26 cellular contexts compared by ENCODE assay signal in the genomic region with DNA sequence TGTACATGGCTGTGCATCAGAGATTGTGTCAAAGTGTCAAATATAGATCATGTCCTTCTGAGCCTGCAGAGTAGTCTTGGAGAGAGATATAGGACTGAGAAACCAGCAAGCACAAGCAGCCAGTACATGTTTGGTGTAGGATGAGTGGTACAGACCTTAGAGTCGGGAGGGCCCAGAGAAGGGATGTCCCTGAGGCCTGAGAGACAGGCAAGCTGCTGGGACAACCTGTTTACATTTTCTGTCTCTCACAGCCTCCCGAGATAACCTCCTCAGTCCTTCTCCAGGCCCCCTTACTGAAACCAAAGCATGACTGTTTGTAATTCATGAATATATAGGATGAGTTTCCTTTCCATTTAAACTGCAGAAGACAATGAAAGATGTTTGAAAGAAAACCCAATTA.
DNase-seq lines count a peak whose midpoint lies in the region; ATAC-seq and TF ChIP-seq lines count a peak whose summit lies in the region.
"Had no signal": no experiment of that assay in that cellular context is flagged by ENCODE, and none has a peak within 500 bp of the region (broad histone marks: within the 10 kb centered on the region; RNA-seq: fewer than 3 reads in every experiment).

No MANE protein-coding gene starts in this region.

- H3K56ac ChIP-seq in IMR-90 (ENCODE audit: extremely low read depth, insufficient read depth, low read length) = no peak overlapping the region
- no peak overlapping the region for H3K56ac ChIP-seq in mesendoderm (ENCODE audit: low read length)

- H2BK20ac ChIP-seq in IMR-90 (ENCODE audit: low read depth, low read length) = no peak overlapping the region

- intact Hi-C loops in activated CD4-positive, alpha-beta T cell treated with anti-CD3 and anti-CD28 coated beads, Interleukin-2, amount 10 ng/mL, durations not matched to agents 24 days and 14 days (cut with micrococcal nuclease) = no loop called here
- intact Hi-C loops in IMR-90 (cut with micrococcal nuclease) = no loop called here
- intact Hi-C loops in vagina (cut with DNase I) = no loop called here

- ATAC-seq in IMR-90 (ENCODE audit: low read depth) (no peak), HG03045 (IDR thresholded peaks at IDR 0.05; ENCODE audit: unreplicated experiment) (no peak)
- ATAC-seq: A549, GM12878 had no signal

- H3K9me3 Mint-ChIP-seq in activated CD4-positive, alpha-beta T cell treated with anti-CD3 and anti-CD28 coated beads, Interleukin-2, amount 10 ng/mL, durations not matched to agents 24 days and 14 days = peaks cover 20% of the 10 kb centered on the region
- H3K9me3 Mint-ChIP-seq in activated CD4-positive, alpha-beta T cell treated with anti-CD3 and anti-CD28 coated beads, Interleukin-2, amount 10 ng/mL, durations not matched to agents 7 days and 5 days = peaks cover 18% of the 10 kb centered on the region

- no peaks in the 10 kb centered on the region for H4K20me1 ChIP-seq in IMR-90 (ENCODE audit: insufficient read depth, low read length)
- H4K20me1 ChIP-seq: BLaER1 treated with 17β-estradiol and CSF1 and Interleukin-3, amounts not matched to agents 10 nM and 100 nM had no signal

- H3K4me2 ChIP-seq in IMR-90 (ENCODE audit: low read depth, low read length) = no peak overlapping the region
- no peak overlapping the region for H3K4me2 ChIP-seq in mesendoderm (ENCODE audit: low read length)
- H3K4me2 ChIP-seq in neuronal stem cell (ENCODE audit: insufficient read depth, low read length, poor library complexity, severe bottlenecking) = no peak overlapping the region
- H3K4me2 ChIP-seq: A549; BLaER1 treated with 17β-estradiol and CSF1 and Interleukin-3, amounts not matched to agents 10 nM and 100 nM had no signal

- no peaks in the 10 kb centered on the region for H3K27me3 Mint-ChIP-seq in activated CD4-positive, alpha-beta T cell treated with anti-CD3 and anti-CD28 coated beads, Interleukin-2, amount 10 ng/mL, durations not matched to agents 24 days and 14 days
- H3K27me3 Mint-ChIP-seq in activated CD4-positive, alpha-beta T cell treated with anti-CD3 and anti-CD28 coated beads, Interleukin-2, amount 10 ng/mL, durations not matched to agents 7 days and 5 days = no peaks in the 10 kb centered on the region
- H3K27me3 Mint-ChIP-seq: CD4-positive, alpha-beta memory T cell; CD4-positive, CD25-positive, alpha-beta regulatory T cell had no signal

- H3K36me3 ChIP-seq in IMR-90 (ENCODE audit: control insufficient read depth, insufficient read depth, low read length) = no peaks in the 10 kb centered on the region
- no peaks in the 10 kb centered on the region for H3K36me3 ChIP-seq in mesendoderm (ENCODE audit: control insufficient read depth, insufficient read depth, low read length)
- H3K36me3 ChIP-seq in neuronal stem cell (replicated peaks in 1 of 2; ENCODE audit: control insufficient read depth in 2 of 2, insufficient read depth in 2 of 2, low read length in 2 of 2) = no peaks in the 10 kb centered on the region
- no peaks in the 10 kb centered on the region for H3K36me3 ChIP-seq in vagina
- H3K36me3 ChIP-seq: BLaER1 treated with 17β-estradiol and CSF1 and Interleukin-3, amounts not matched to agents 10 nM and 100 nM had no signal

- H2BK120ac ChIP-seq in IMR-90 (ENCODE audit: low read depth, low read length) = no peak overlapping the region
- no peak overlapping the region for H2BK120ac ChIP-seq in mesendoderm (ENCODE audit: low read depth, low read length)
- no peak overlapping the region for H2BK120ac ChIP-seq in neuronal stem cell (ENCODE audit: low read depth, low read length)

- peak; percentile 36 for DNase-seq in activated CD4-positive, alpha-beta T cell treated with anti-CD3 and anti-CD28 coated beads, Interleukin-2, amount 10 ng/mL, durations not matched to agents 24 days and 14 days
- no peak for DNase-seq in activated CD4-positive, alpha-beta T cell treated with anti-CD3 and anti-CD28 coated beads, Interleukin-2, amount 10 ng/mL, durations not matched to agents 7 days and 5 days
- DNase-seq in IMR-90 (no peak), mesendoderm (no peak), neuronal stem cell (ENCODE audit: low spot score) (no peak), HK-2 (ENCODE audit: unreplicated experiment) (no peak), vagina (ENCODE audit: extremely low spot score in 2 of 2) (no peak)
- DNase-seq: AML-193; CD4-positive, alpha-beta memory T cell; CD4-positive, CD25-positive, alpha-beta regulatory T cell; CD8-positive, alpha-beta memory T cell; COR-L47; DMS 273 treated with DMSO at 0.1 percent for 48 hours; DMS153; DMS53; DMS79; DND-41; EL; GDM1 had no signal

- H4K8ac ChIP-seq in IMR-90 (ENCODE audit: low read depth in 2 of 2, low read length in 2 of 2) = no peak overlapping the region
- H4K8ac ChIP-seq in mesendoderm (ENCODE audit: low read depth, low read length) = no peak overlapping the region
- no peak overlapping the region for H4K8ac ChIP-seq in neuronal stem cell (ENCODE audit: low read depth, low read length)

- H3K14ac ChIP-seq in IMR-90 (replicated peaks; ENCODE audit: low read depth, low read length) = no peak overlapping the region
- no peak overlapping the region for H3K14ac ChIP-seq in neuronal stem cell (ENCODE audit: low read length)

- no CpG with 5 or more reads among the region's 2 CpGs for WGBS in IMR-90 (ENCODE audit: extremely low coverage in 2 of 2, insufficient read length in 1 of 2), 2 experiments
- no CpG with 5 or more reads among the region's 2 CpGs for WGBS in mesendoderm (ENCODE audit: extremely low coverage, insufficient coverage, low lambda C conversion rate)
- no CpG with 5 or more reads among the region's 2 CpGs for WGBS in neuronal stem cell (ENCODE audit: extremely low coverage in 2 of 2, insufficient read length in 2 of 2, insufficient replicate concordance in 1 of 2), 2 donors

- TF ChIP-seq POLR2A in IMR-90 (IDR thresholded peaks at IDR 0.05; ENCODE audit: low read depth, low read length) = no peak
- TF ChIP-seq POLR2A in vagina (IDR thresholded peaks at IDR 0.05) = no peak

- POLR2A ChIA-PET in activated CD4-positive, alpha-beta T cell treated with anti-CD3 and anti-CD28 coated beads, Interleukin-2, amount 10 ng/mL, durations not matched to agents 7 days and 5 days (lab: Charles Lee) = no interaction called here
- POLR2A ChIA-PET in IMR-90 (lab: Charles Lee; ENCODE audit: unreplicated experiment) = no interaction called here

- H4K91ac ChIP-seq in IMR-90 (ENCODE audit: insufficient read depth, low read depth, low read length) (no peak overlapping the region), neuronal stem cell (ENCODE audit: low read depth, low read length, poor library complexity) (no peak overlapping the region)

- H3K4ac ChIP-seq in IMR-90 (ENCODE audit: low read depth, low read length) (no peak overlapping the region), mesendoderm (ENCODE audit: low read depth, low read length) (no peak overlapping the region), neuronal stem cell (ENCODE audit: low read length) (no peak overlapping the region)

- H3K4me1 Mint-ChIP-seq in activated CD4-positive, alpha-beta T cell treated with anti-CD3 and anti-CD28 coated beads, Interleukin-2, amount 10 ng/mL, durations not matched to agents 24 days and 14 days = peaks cover 3% of the 10 kb centered on the region
- no peaks in the 10 kb centered on the region for H3K4me1 Mint-ChIP-seq in activated CD4-positive, alpha-beta T cell treated with anti-CD3 and anti-CD28 coated beads, Interleukin-2, amount 10 ng/mL, durations not matched to agents 7 days and 5 days
- H3K4me1 Mint-ChIP-seq: B cell; CD4-positive, CD25-positive, alpha-beta regulatory T cell; CD8-positive, alpha-beta memory T cell had no signal

- H3K23ac ChIP-seq in IMR-90 (ENCODE audit: low read depth, low read length) (no peak overlapping the region), mesendoderm (ENCODE audit: low read length) (no peak overlapping the region), neuronal stem cell (ENCODE audit: low read depth, low read length, poor library complexity) (no peak overlapping the region)

- H3K27me3 ChIP-seq in IMR-90 (ENCODE audit: control insufficient read depth, insufficient read depth, low read length) (peaks cover 3% of the 10 kb centered on the region; the same call in 1 of the 2 replicates), mesendoderm (ENCODE audit: insufficient read depth, low read length, poor library complexity) (no peaks in the 10 kb centered on the region), neuronal stem cell (ENCODE audit: control insufficient read depth in 3 of 3, insufficient read depth in 3 of 3, low read depth in 1 of 3, low read length in 3 of 3) (no peaks in the 10 kb centered on the region), vagina (no peaks in the 10 kb centered on the region)
- H3K27me3 ChIP-seq: BLaER1 treated with 17β-estradiol and CSF1 and Interleukin-3, amounts not matched to agents 10 nM and 100 nM had no signal

- no peak overlapping the region for H3K27ac Mint-ChIP-seq in activated CD4-positive, alpha-beta T cell treated with anti-CD3 and anti-CD28 coated beads, Interleukin-2, amount 10 ng/mL, durations not matched to agents 24 days and 14 days
- no peak overlapping the region for H3K27ac Mint-ChIP-seq in activated CD4-positive, alpha-beta T cell treated with anti-CD3 and anti-CD28 coated beads, Interleukin-2, amount 10 ng/mL, durations not matched to agents 7 days and 5 days
- H3K27ac Mint-ChIP-seq: B cell; CD4-positive, alpha-beta memory T cell; CD4-positive, CD25-positive, alpha-beta regulatory T cell; CD8-positive, alpha-beta memory T cell had no signal

- H3K18ac ChIP-seq in IMR-90 (ENCODE audit: low read depth, low read length) (no peak overlapping the region), mesendoderm (ENCODE audit: low read length) (no peak overlapping the region), neuronal stem cell (ENCODE audit: low read length) (no peak overlapping the region)

- no peak overlapping the region for H2AK9ac ChIP-seq in IMR-90 (replicated peaks; ENCODE audit: low read depth, low read length, poor library complexity)

- no peaks in the 10 kb centered on the region for H3K9me1 ChIP-seq in IMR-90 (ENCODE audit: insufficient read depth, low read length)

- H3K4me1 ChIP-seq in IMR-90 (ENCODE audit: control insufficient read depth, insufficient read depth, low read length) (no peaks in the 10 kb centered on the region), mesendoderm (ENCODE audit: control insufficient read depth, low read depth, low read length) (no peaks in the 10 kb centered on the region), neuronal stem cell (ENCODE audit: control insufficient read depth in 2 of 2, insufficient read depth in 1 of 2, low read depth in 1 of 2, low read length in 2 of 2) (peaks cover 0 to 8% of the 10 kb centered on the region in 2 donors), vagina (no peaks in the 10 kb centered on the region)
- H3K4me1 ChIP-seq: A549; BLaER1 treated with 17β-estradiol and CSF1 and Interleukin-3, amounts not matched to agents 10 nM and 100 nM had no signal

- no peak overlapping the region for H3K4me3 Mint-ChIP-seq in activated CD4-positive, alpha-beta T cell treated with anti-CD3 and anti-CD28 coated beads, Interleukin-2, amount 10 ng/mL, durations not matched to agents 24 days and 14 days
- H3K4me3 Mint-ChIP-seq in activated CD4-positive, alpha-beta T cell treated with anti-CD3 and anti-CD28 coated beads, Interleukin-2, amount 10 ng/mL, durations not matched to agents 7 days and 5 days = no peak overlapping the region
- H3K4me3 Mint-ChIP-seq: B cell; CD4-positive, alpha-beta memory T cell; CD4-positive, CD25-positive, alpha-beta regulatory T cell; CD8-positive, alpha-beta memory T cell had no signal

- H2BK15ac ChIP-seq in IMR-90 (ENCODE audit: low read depth, low read length) (no peak overlapping the region), mesendoderm (replicated peaks; ENCODE audit: low read depth) (peak overlapping the region; percentile 96), neuronal stem cell (ENCODE audit: low read length) (no peak overlapping the region)

- no peak for TF ChIP-seq RAD21 in IMR-90 (IDR thresholded peaks at IDR 0.05; ENCODE audit: low read length)

- no peak overlapping the region for H4K5ac ChIP-seq in IMR-90 (ENCODE audit: low read depth, low read length)
- no peak overlapping the region for H4K5ac ChIP-seq in mesendoderm (ENCODE audit: low read length)

- H3K9ac ChIP-seq in IMR-90 (ENCODE audit: low read depth, low read length) (no peak overlapping the region), mesendoderm (ENCODE audit: low read length) (no peak overlapping the region), neuronal stem cell (ENCODE audit: low read depth, low read length, poor library complexity) (no peak overlapping the region)
- H3K9ac ChIP-seq: BLaER1 treated with 17β-estradiol and CSF1 and Interleukin-3, amounts not matched to agents 10 nM and 100 nM had no signal

- CTCF ChIA-PET in activated CD4-positive, alpha-beta T cell treated with anti-CD3 and anti-CD28 coated beads, Interleukin-2, amount 10 ng/mL, durations not matched to agents 7 days and 5 days (lab: Charles Lee) = no interaction called here
- CTCF ChIA-PET in IMR-90 (lab: Yijun Ruan, JAX) = no interaction called here

- no TSS peak for BruUV-seq in IMR-90 (replicated peaks; lab: Mats Ljungman, UMichigan)

- H3K79me2 ChIP-seq in mesendoderm (ENCODE audit: control insufficient read depth, insufficient read depth, low read length) = no peaks in the 10 kb centered on the region

- H2AK5ac ChIP-seq in IMR-90 (ENCODE audit: low read depth, low read length) (no peak overlapping the region), mesendoderm (ENCODE audit: low read length) (no peak overlapping the region), neuronal stem cell (ENCODE audit: low read depth, low read length) (no peak overlapping the region)

- H3K9me3 ChIP-seq in IMR-90 (ENCODE audit: control insufficient read depth, insufficient read depth, low read length) (no peaks in the 10 kb centered on the region), neuronal stem cell (replicated peaks in 1 of 2; ENCODE audit: control insufficient read depth in 2 of 2, insufficient read depth in 1 of 2, low read depth in 1 of 2, low read length in 2 of 2) (no peaks in the 10 kb centered on the region), vagina (no peaks in the 10 kb centered on the region)
- H3K9me3 ChIP-seq: A549 had no signal

- peak overlapping the region; percentile 23 for H2AFZ ChIP-seq in IMR-90 (replicated peaks; ENCODE audit: low read length, poor library complexity)
- H2AFZ ChIP-seq in neuronal stem cell (ENCODE audit: low read length) = peak overlapping the region; percentile 52

- TF ChIP-seq CTCF in IMR-90 (conservative IDR thresholded peaks at IDR 0.05; ENCODE audit: low read depth, low read length) (no peak), vagina (IDR thresholded peaks at IDR 0.05) (no peak)

- no peak overlapping the region for H3K4me3 ChIP-seq in IMR-90 (ENCODE audit: insufficient read depth, low read depth, low read length)
- no peak overlapping the region for H3K4me3 ChIP-seq in mesendoderm (ENCODE audit: low read length)
- H3K4me3 ChIP-seq in neuronal stem cell (ENCODE audit: low read length in 2 of 2) = no peak overlapping the region
- no peak overlapping the region for H3K4me3 ChIP-seq in vagina
- H3K4me3 ChIP-seq: A549; BLaER1 treated with 17β-estradiol and CSF1 and Interleukin-3, amounts not matched to agents 10 nM and 100 nM; GM12878 had no signal

- no peak overlapping the region for H3K27ac ChIP-seq in IMR-90 (ENCODE audit: insufficient read depth, low read length)
- no peak overlapping the region for H3K27ac ChIP-seq in mesendoderm (ENCODE audit: low read depth, low read length)
- H3K27ac ChIP-seq in neuronal stem cell (replicated peaks; ENCODE audit: low read length) = no peak overlapping the region
- H3K27ac ChIP-seq in vagina = no peak overlapping the region
- H3K27ac ChIP-seq: 22Rv1; A549; BLaER1 treated with 17β-estradiol and CSF1 and Interleukin-3, amounts not matched to agents 10 nM and 100 nM; C4-2B had no signal

- dilution Hi-C loops in IMR-90 (cut with HindIII; ENCODE audit: low sequenced_read_pairs, unreplicated experiment) = no loop called here

- H3K36me3 Mint-ChIP-seq in activated CD4-positive, alpha-beta T cell treated with anti-CD3 and anti-CD28 coated beads, Interleukin-2, amount 10 ng/mL, durations not matched to agents 24 days and 14 days (ENCODE audit: low read depth) = no peaks in the 10 kb centered on the region
- no peaks in the 10 kb centered on the region for H3K36me3 Mint-ChIP-seq in activated CD4-positive, alpha-beta T cell treated with anti-CD3 and anti-CD28 coated beads, Interleukin-2, amount 10 ng/mL, durations not matched to agents 7 days and 5 days (ENCODE audit: low read depth)
- H3K36me3 Mint-ChIP-seq: CD4-positive, alpha-beta memory T cell; CD4-positive, CD25-positive, alpha-beta regulatory T cell had no signal

- no peak overlapping the region for H2BK12ac ChIP-seq in neuronal stem cell (ENCODE audit: low read length)

- H3K79me1 ChIP-seq in IMR-90 (ENCODE audit: low read depth in 1 of 2, low read length in 2 of 2) (no peaks in the 10 kb centered on the region), mesendoderm (ENCODE audit: low read length) (no peaks in the 10 kb centered on the region), neuronal stem cell (ENCODE audit: low read depth, low read length) (no peaks in the 10 kb centered on the region)

- in situ Hi-C loops in IMR-90 (cut with MboI; ENCODE audit: low sequenced_read_pairs) = no loop called here

- H2BK5ac ChIP-seq in IMR-90 (ENCODE audit: low read depth, low read length, poor library complexity, severe bottlenecking) (no peak overlapping the region), mesendoderm (ENCODE audit: low read length) (no peak overlapping the region), neuronal stem cell (ENCODE audit: low read length) (no peak overlapping the region)
